ENCODE assay signal across 1 cellular context in the genomic region with DNA sequence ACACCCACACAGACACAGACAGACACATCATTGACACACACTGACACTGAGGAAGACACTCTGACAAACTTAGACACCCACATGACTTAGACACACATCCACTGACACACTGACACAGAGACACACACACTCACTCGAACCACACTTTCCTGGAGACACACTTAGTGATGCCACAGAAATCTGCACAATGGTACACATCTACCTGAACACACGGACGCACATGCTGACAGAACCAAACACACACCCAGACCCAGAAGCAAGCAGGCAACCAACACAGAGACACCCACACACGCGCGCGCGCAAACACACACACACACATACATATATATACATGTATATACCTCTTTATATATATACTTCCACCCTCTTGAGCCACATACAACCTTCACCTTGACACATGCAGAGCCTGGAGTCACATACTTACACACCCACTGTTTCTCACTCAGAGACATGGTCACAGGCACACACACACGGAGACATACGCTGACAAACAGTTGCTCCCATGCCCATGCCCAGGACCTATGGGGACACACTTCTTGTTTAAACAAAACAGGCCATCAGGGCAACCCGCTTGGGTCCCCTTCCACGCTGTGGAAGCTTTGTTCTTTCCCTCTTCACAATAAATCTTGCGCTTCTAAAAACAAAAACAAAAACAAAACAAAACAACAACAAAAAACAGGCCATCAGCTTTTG.
TF ChIP-seq lines count a peak whose summit lies in the region.

No MANE protein-coding gene starts in this region.

TF ChIP-seq in K562, 482 proteins besides CTCF, POLR2A, EP300 and RAD21 (continued from another document):
- TF ChIP-seq, protein P1, sequence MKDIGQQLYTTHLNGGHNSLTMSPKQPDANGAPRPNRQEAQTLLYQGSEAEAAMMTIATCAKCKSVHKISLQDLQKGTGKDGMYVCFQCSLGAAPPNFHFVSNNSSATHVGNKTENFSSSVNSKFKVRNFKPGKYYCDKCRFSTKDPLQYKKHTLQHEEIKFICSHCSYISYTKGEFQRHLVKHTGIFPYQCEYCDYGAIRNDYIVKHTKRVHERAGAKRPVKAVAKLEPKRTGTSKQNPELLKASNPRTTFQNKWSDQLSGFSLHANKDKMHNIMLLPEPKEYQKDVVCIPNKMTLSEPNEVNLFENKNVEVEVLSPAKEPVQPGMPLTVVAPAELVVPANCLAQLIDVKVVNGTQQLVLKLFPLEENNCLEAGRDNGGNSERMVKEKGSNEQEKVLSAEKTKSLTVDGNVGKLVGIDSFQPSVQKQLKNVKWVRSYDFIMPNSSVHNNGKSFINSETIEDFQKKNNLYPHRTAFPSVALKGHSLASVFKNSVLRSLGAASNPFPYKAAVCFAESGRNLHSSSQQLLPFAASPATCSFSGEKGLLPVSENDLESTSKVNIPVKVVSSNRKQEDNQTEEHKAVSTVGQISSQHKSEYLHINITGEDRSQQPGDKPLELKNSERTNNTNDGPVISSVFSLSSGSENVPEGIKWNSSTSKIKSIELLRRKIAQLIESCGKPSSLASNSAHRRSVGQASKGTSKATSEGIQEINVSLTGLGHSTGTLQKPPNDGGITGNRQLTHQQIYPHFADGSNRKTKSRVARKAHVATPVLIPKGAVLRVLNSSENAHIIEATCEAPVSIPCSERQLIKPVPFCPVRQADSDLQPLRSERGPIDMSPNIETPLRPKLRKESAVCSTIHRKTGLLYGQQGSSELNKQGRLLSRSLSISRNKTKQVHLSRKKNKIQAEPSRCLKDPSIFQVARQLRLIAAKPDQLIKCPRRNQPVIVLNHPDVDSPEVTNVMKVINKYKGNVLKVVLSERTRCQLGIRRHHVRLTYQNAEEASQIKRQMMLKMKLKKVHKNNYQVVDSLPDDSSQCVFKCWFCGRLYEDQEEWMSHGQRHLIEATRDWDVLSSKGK (CRISPR knock-in tag; IDR thresholded peaks at IDR 0.05) = no peak
- no peak for TF ChIP-seq NFXL1 (CRISPR knock-in tag; IDR thresholded peaks at IDR 0.05)
- TF ChIP-seq HDGF (IDR thresholded peaks at IDR 0.05) = peak; percentile 67; the same call in 1 of the 2 replicates
- peak; percentile 75; the same call in 1 of the 2 replicates for TF ChIP-seq LARP7 (IDR thresholded peaks at IDR 0.05)
- no peak for TF ChIP-seq ILF3 (IDR thresholded peaks at IDR 0.05; ENCODE audit: borderline replicate concordance)
- TF ChIP-seq ZFX (CRISPR knock-in tag; IDR thresholded peaks at IDR 0.05) = no peak
- no peak for TF ChIP-seq ZNF699 (CRISPR knock-in tag; IDR thresholded peaks at IDR 0.05; ENCODE audit: insufficient replicate concordance)
- no peak for TF ChIP-seq FIP1L1 (IDR thresholded peaks at IDR 0.05; ENCODE audit: low read depth, low read length, poor library complexity, severe bottlenecking)
- TF ChIP-seq SIX5 (IDR thresholded peaks at IDR 0.05; ENCODE audit: borderline replicate concordance in 1 of 2, insufficient read depth in 1 of 2, low read depth in 1 of 2, low read length in 2 of 2) = no peak
- TF ChIP-seq, protein P2, sequence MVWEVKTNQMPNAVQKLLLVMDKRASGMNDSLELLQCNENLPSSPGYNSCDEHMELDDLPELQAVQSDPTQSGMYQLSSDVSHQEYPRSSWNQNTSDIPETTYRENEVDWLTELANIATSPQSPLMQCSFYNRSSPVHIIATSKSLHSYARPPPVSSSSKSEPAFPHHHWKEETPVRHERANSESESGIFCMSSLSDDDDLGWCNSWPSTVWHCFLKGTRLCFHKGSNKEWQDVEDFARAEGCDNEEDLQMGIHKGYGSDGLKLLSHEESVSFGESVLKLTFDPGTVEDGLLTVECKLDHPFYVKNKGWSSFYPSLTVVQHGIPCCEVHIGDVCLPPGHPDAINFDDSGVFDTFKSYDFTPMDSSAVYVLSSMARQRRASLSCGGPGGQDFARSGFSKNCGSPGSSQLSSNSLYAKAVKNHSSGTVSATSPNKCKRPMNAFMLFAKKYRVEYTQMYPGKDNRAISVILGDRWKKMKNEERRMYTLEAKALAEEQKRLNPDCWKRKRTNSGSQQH (CRISPR knock-in tag; IDR thresholded peaks at IDR 0.05) = peak; percentile 82; the same call in 1 of the 2 replicates
- no peak for TF ChIP-seq DMBX1 (CRISPR knock-in tag; IDR thresholded peaks at IDR 0.05; ENCODE audit: borderline replicate concordance)
- no peak for TF ChIP-seq NBN (IDR thresholded peaks at IDR 0.05; ENCODE audit: low read depth)
- no peak for TF ChIP-seq FUS (optimal IDR thresholded peaks at IDR 0.05; ENCODE audit: low read depth, low read length)
- TF ChIP-seq NR1H2 (CRISPR knock-in tag; IDR thresholded peaks at IDR 0.05) = no peak
- no peak for TF ChIP-seq NFE2 (IDR thresholded peaks at IDR 0.05; ENCODE audit: low read depth)
- no peak for TF ChIP-seq U2AF1 (optimal IDR thresholded peaks at IDR 0.05; ENCODE audit: low read depth, low read length)
- TF ChIP-seq MCM2 (IDR thresholded peaks at IDR 0.05; ENCODE audit: low read depth) = no peak
- no peak for TF ChIP-seq TGIF2 (CRISPR knock-in tag; IDR thresholded peaks at IDR 0.05)
- no peak for TF ChIP-seq TARDBP (IDR thresholded peaks at IDR 0.05)
- no peak for TF ChIP-seq ZNF561 (CRISPR knock-in tag; conservative IDR thresholded peaks at IDR 0.05)
- TF ChIP-seq, protein P3, sequence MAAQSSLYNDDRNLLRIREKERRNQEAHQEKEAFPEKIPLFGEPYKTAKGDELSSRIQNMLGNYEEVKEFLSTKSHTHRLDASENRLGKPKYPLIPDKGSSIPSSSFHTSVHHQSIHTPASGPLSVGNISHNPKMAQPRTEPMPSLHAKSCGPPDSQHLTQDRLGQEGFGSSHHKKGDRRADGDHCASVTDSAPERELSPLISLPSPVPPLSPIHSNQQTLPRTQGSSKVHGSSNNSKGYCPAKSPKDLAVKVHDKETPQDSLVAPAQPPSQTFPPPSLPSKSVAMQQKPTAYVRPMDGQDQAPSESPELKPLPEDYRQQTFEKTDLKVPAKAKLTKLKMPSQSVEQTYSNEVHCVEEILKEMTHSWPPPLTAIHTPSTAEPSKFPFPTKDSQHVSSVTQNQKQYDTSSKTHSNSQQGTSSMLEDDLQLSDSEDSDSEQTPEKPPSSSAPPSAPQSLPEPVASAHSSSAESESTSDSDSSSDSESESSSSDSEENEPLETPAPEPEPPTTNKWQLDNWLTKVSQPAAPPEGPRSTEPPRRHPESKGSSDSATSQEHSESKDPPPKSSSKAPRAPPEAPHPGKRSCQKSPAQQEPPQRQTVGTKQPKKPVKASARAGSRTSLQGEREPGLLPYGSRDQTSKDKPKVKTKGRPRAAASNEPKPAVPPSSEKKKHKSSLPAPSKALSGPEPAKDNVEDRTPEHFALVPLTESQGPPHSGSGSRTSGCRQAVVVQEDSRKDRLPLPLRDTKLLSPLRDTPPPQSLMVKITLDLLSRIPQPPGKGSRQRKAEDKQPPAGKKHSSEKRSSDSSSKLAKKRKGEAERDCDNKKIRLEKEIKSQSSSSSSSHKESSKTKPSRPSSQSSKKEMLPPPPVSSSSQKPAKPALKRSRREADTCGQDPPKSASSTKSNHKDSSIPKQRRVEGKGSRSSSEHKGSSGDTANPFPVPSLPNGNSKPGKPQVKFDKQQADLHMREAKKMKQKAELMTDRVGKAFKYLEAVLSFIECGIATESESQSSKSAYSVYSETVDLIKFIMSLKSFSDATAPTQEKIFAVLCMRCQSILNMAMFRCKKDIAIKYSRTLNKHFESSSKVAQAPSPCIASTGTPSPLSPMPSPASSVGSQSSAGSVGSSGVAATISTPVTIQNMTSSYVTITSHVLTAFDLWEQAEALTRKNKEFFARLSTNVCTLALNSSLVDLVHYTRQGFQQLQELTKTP (IDR thresholded peaks at IDR 0.05; ENCODE audit: low read depth in 1 of 2, partially characterized antibody in 2 of 2) = no peak
- TF ChIP-seq NCOA4 (IDR thresholded peaks at IDR 0.05; ENCODE audit: partially characterized antibody) = no peak
- TF ChIP-seq, protein P4, sequence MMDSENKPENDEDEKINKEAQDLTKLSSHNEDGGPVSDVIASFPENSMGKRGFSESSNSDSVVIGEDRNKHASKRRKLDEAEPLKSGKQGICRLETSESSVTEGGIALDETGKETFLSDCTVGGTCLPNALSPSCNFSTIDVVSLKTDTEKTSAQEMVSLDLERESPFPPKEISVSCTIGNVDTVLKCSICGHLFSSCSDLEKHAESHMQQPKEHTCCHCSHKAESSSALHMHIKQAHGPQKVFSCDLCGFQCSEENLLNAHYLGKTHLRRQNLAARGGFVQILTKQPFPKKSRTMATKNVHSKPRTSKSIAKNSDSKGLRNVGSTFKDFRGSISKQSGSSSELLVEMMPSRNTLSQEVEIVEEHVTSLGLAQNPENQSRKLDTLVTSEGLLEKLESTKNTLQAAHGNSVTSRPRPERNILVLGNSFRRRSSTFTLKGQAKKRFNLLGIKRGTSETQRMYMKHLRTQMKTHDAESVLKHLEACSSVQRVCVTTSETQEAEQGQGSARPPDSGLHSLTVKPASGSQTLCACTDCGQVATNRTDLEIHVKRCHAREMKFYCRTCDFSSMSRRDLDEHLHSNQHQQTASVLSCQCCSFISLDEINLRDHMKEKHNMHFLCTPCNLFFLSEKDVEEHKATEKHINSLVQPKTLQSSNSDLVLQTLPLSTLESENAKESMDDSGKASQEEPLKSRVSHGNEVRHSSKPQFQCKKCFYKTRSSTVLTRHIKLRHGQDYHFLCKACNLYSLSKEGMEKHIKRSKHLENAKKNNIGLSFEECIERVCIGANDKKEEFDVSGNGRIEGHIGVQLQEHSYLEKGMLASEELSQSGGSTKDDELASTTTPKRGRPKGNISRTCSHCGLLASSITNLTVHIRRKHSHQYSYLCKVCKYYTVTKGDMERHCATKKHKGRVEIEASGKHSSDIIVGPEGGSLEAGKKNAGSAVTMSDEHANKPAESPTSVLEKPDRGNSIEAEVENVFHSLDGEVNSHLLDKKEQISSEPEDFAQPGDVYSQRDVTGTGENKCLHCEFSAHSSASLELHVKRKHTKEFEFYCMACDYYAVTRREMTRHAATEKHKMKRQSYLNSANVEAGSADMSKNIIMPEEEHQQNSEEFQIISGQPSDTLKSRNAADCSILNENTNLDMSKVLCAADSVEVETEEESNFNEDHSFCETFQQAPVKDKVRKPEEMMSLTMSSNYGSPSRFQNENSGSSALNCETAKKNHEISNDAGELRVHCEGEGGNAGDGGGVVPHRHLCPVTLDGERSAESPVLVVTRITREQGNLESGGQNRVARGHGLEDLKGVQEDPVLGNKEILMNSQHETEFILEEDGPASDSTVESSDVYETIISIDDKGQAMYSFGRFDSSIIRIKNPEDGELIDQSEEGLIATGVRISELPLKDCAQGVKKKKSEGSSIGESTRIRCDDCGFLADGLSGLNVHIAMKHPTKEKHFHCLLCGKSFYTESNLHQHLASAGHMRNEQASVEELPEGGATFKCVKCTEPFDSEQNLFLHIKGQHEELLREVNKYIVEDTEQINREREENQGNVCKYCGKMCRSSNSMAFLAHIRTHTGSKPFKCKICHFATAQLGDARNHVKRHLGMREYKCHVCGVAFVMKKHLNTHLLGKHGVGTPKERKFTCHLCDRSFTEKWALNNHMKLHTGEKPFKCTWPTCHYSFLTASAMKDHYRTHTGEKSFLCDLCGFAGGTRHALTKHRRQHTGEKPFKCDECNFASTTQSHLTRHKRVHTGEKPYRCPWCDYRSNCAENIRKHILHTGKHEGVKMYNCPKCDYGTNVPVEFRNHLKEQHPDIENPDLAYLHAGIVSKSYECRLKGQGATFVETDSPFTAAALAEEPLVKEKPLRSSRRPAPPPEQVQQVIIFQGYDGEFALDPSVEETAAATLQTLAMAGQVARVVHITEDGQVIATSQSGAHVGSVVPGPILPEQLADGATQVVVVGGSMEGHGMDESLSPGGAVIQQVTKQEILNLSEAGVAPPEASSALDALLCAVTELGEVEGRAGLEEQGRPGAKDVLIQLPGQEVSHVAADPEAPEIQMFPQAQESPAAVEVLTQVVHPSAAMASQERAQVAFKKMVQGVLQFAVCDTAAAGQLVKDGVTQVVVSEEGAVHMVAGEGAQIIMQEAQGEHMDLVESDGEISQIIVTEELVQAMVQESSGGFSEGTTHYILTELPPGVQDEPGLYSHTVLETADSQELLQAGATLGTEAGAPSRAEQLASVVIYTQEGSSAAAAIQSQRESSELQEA (IDR thresholded peaks at IDR 0.05; ENCODE audit: low read depth) = 0 out of 2 replicates have a peak, but pooled peaks have one; percentile 20
- no peak for TF ChIP-seq RBM14 (IDR thresholded peaks at IDR 0.05; ENCODE audit: borderline replicate concordance, insufficient read depth, low read depth, low read length)
- no peak for TF ChIP-seq XRCC3 (IDR thresholded peaks at IDR 0.05)
- no peak for TF ChIP-seq DPF2 (IDR thresholded peaks at IDR 0.05)
- peak; percentile 38; the same call in 1 of the 2 replicates for TF ChIP-seq PHB2 (IDR thresholded peaks at IDR 0.05; ENCODE audit: low read depth)
- TF ChIP-seq MEF2D (tag; conservative IDR thresholded peaks at IDR 0.05; ENCODE audit: low read depth) = 0 out of 2 replicates have a peak, but pooled peaks have one; percentile 29
- TF ChIP-seq MEF2A (IDR thresholded peaks at IDR 0.05; ENCODE audit: control insufficient read depth, low read depth, low read length) = no peak
- TF ChIP-seq SUPT5H (IDR thresholded peaks at IDR 0.05) = no peak
- TF ChIP-seq CXXC5 (CRISPR knock-in tag; IDR thresholded peaks at IDR 0.05) = no peak
- TF ChIP-seq MYBL2 (IDR thresholded peaks at IDR 0.05; ENCODE audit: low read depth) = no peak
- no peak for TF ChIP-seq MYBL2 (CRISPR knock-in tag; IDR thresholded peaks at IDR 0.05; ENCODE audit: borderline replicate concordance)
- no peak for TF ChIP-seq FOXJ2 (tag; IDR thresholded peaks at IDR 0.05)
- TF ChIP-seq HDAC8 (tag; IDR thresholded peaks at IDR 0.05) = no peak
- no peak for TF ChIP-seq EGR1 (conservative IDR thresholded peaks at IDR 0.05)
- TF ChIP-seq ZNF507 (tag; conservative IDR thresholded peaks at IDR 0.05) = no peak
TF ChIP-seq in K562: peak in this region for 9.
